ENCODE assay signal across 8 cellular contexts in the genomic region with DNA sequence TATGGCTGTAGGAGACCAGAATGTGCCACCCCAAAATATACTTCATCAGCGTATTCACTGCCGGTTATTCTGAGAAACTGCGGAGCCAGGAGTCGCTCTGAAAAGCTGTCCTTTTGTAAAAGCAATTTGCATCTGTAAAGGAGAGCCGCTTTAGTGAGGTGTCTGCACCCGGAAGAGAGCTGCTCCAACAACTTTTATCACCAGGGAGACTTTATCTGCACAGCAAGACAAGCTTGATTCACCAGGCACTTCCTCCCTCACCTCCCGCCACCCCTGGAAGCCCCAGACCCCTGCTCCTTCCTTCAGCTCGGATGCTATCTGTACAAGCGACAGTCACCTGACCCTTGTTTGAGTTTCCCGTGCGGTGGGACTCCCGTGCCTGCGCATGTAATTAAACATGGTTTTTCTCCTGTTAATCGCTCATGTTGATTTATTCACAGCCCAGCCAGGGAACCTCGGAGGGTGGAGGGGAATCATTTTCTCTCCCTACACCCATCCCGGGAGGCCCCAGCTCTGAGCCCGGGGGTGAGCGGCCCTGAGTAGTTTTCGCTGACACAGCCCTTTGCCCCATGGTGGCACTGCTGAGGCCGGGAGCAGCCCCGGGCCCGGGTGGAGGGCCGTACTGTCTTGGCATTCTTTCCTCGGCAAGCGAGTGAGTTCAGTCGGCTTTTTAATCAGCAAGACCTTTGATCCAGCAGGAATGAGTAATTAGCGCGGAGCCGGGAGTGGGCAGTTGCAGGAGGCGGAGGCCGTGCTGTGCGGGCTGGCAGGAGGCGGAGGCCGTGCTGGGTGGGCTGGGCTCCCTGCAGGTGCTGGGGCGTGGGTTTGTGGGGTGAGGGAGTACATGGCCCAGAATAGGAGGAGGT.
A peak's percentile ranks its signal among the peaks of the same experiment; 100 is the strongest.
DNase-seq lines count a peak whose midpoint lies in the region; ATAC-seq and TF ChIP-seq lines count a peak whose summit lies in the region.

No MANE protein-coding gene starts in this region.

- no peak overlapping the region for H2AK5ac ChIP-seq in trophoblast cell (ENCODE audit: low read length)

- H3K4me3 ChIP-seq in H7 (ENCODE audit: insufficient read depth, low read depth, low read length) (peak overlapping the region; percentile 19), SK-N-MC (peak overlapping the region; percentile 69), epithelial cell of proximal tubule (ENCODE audit: low read depth, low read length) (peak overlapping the region; percentile 39), trophoblast cell (ENCODE audit: low read depth, low read length) (no peak overlapping the region)

- H3K27me3 ChIP-seq in H7 (ENCODE audit: control insufficient read depth, insufficient read depth, low read length): peaks cover 32% of the 10 kb centered on the region
- no peaks in the 10 kb centered on the region for H3K27me3 ChIP-seq in trophoblast cell (ENCODE audit: insufficient read depth, low read length)

- H3K27ac ChIP-seq in SK-N-MC (peak overlapping the region; percentile 62), trophoblast cell (ENCODE audit: low read depth, low read length) (no peak overlapping the region)

- H3K9me3 ChIP-seq in SK-N-MC (ENCODE audit: low read depth, low read length) (no peaks in the 10 kb centered on the region), trophoblast cell (ENCODE audit: insufficient read depth, low read depth, low read length) (no peaks in the 10 kb centered on the region)

- no peak overlapping the region for H4K91ac ChIP-seq in trophoblast cell (ENCODE audit: low read depth, low read length)

- TF ChIP-seq CTCF in epithelial cell of proximal tubule (conservative IDR thresholded peaks at IDR 0.05; ENCODE audit: low read depth, low read length): peak; percentile 9

- no peaks in the 10 kb centered on the region for H3K36me3 ChIP-seq in H7 (replicated peaks; ENCODE audit: control insufficient read depth, insufficient read depth, low read length)
- no peaks in the 10 kb centered on the region for H3K36me3 ChIP-seq in SK-N-MC (ENCODE audit: insufficient read depth, low read length)
- H3K36me3 ChIP-seq in trophoblast cell (ENCODE audit: control insufficient read depth in 1 of 2, insufficient read depth in 2 of 2, low read length in 2 of 2): no peaks in the 10 kb centered on the region

- H4K12ac ChIP-seq in trophoblast cell (ENCODE audit: low read depth, low read length): no peak overlapping the region

- H3K23ac ChIP-seq in trophoblast cell (ENCODE audit: low read length): no peak overlapping the region

- H4K8ac ChIP-seq in trophoblast cell (ENCODE audit: low read depth, low read length): peak overlapping the region; percentile 17

- peaks cover 4% of the 10 kb centered on the region for H3K79me1 ChIP-seq in trophoblast cell (ENCODE audit: low read length)

- H3K79me2 ChIP-seq in trophoblast cell (ENCODE audit: control insufficient read depth, insufficient read depth, low read length, poor library complexity): no peaks in the 10 kb centered on the region

- no peak overlapping the region for H2BK5ac ChIP-seq in trophoblast cell (ENCODE audit: low read depth, low read length, poor library complexity)

- ATAC-seq in HG03175 (IDR thresholded peaks at IDR 0.05; ENCODE audit: unreplicated experiment): no peak

- H3K18ac ChIP-seq in trophoblast cell (ENCODE audit: low read length): peak overlapping the region; percentile 21

- peak overlapping the region; percentile 35 for H3K4me2 ChIP-seq in trophoblast cell (ENCODE audit: low read length)

- H3K4ac ChIP-seq in trophoblast cell (ENCODE audit: low read depth, low read length): no peak overlapping the region

- no peak overlapping the region for H3K14ac ChIP-seq in trophoblast cell (ENCODE audit: low read length)

- H2AFZ ChIP-seq in trophoblast cell (ENCODE audit: insufficient read depth, low read length, poor library complexity): no peak overlapping the region

- H2BK120ac ChIP-seq in trophoblast cell (ENCODE audit: insufficient read depth, low read length, poor library complexity): no peak overlapping the region

- no peak overlapping the region for H3K9ac ChIP-seq in SK-N-MC (ENCODE audit: insufficient read length)
- no peak overlapping the region for H3K9ac ChIP-seq in trophoblast cell (ENCODE audit: low read length)

- peaks cover 27 to 28% of the 10 kb centered on the region in 2 experiments for H3K4me1 ChIP-seq in trophoblast cell (ENCODE audit: control insufficient read depth in 1 of 2, insufficient read depth in 2 of 2, low read length in 2 of 2)

- DNase-seq in H7: peak; percentile 87
- no peak for DNase-seq in SK-N-MC (ENCODE audit: low read depth, low spot score)
- no peak for DNase-seq in epithelial cell of proximal tubule (ENCODE audit: low read depth)
- no peak for DNase-seq in trophoblast cell
- DNase-seq in NCI-H2171 (lab: John Stamatoyannopoulos, UW): no peak
- DNase-seq in NCI-H2196 treated with DMSO at 0.1 percent for 48 hours (lab: John Stamatoyannopoulos, UW; ENCODE audit: unreplicated experiment): no peak
- DNase-seq in NCI-H82 treated with DMSO at 0.1 percent for 48 hours (lab: John Stamatoyannopoulos, UW; ENCODE audit: unreplicated experiment): no peak

- H2BK12ac ChIP-seq in trophoblast cell (ENCODE audit: low read length): no peak overlapping the region

- no CpG with 5 or more reads among the region's 35 CpGs for WGBS in trophoblast cell (ENCODE audit: extremely low coverage, insufficient coverage, insufficient read length)
